In the genomic region with DNA sequence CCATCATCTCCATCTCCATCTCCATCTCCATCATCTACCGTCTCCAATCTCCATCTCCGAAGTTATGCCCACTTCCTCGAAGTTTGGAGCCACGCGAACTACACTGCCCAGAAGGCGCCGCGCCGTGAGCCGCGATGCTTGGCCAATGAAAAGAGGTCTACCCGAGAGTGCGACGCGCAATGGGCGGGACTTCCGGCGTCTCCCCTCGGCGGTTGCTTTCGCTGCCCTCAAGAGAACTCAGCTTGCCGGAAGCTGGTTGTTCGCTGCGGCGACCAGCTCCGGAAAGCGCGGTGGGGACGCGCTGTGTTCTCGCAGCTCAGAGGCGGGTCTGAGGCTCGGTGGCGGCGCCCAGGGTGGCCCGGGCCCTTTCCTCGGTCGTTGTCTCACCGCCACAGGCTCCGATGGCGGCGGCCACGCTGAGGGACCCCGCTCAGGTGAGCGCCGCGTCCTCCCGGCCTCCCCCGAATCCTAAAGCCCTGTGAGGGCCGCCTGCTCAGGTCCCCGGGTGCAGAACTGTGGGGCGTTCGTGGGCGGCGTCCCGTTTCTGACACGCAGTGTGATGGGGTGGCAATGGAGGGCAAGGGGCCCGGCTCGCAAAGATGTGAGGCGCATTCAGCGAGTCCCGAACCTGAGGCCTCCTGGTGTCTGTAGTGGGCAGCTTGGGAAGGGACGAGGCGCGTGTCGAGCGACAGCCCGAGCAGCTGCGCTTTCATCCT, we compare ENCODE assay signal across 8 cellular contexts. TPM values are rescaled to one million over a fixed set of nuclear protein-coding genes. Genes with fewer than 3 reads are reported as not detected.
A peak's percentile ranks its signal among the peaks of the same experiment; 100 is the strongest.
DNase-seq lines count a peak whose midpoint lies in the region; TF ChIP-seq lines count a peak whose summit lies in the region.
"Not testable (repeated sequence)": the region's sequence is repeated elsewhere in the genome, so short reads cannot be mapped to it uniquely, and the experiment has no call there.

A gene (plus strand): TSS at position 259 of the 716 bp plus-strand sequence. CDS start 143 bp downstream, at position 402.

- peak within 1 kb of the TSS; percentile 76 for H3K4me2 ChIP-seq in osteoblast (ENCODE audit: insufficient read depth, low read length)

- not testable (repeated sequence) for H3K27me3 ChIP-seq in osteoblast (ENCODE audit: insufficient read depth, low read length)

- not testable (repeated sequence) for H3K9me3 ChIP-seq in SK-N-MC (ENCODE audit: low read depth, low read length); osteoblast (ENCODE audit: low read depth, low read length)

- peak within 1 kb of the TSS; percentile 86 for H3K9ac ChIP-seq in SK-N-MC (ENCODE audit: insufficient read length)

- H2AFZ ChIP-seq in osteoblast (ENCODE audit: low read length) = peak within 1 kb of the TSS; percentile 85

- peaks cover 40% of the 10 kb centered on the region for H3K79me2 ChIP-seq in osteoblast (ENCODE audit: insufficient read depth, low read length)

- not testable (repeated sequence) for H4K20me1 ChIP-seq in osteoblast (ENCODE audit: insufficient read depth, low read length)

- H3K9me3 Mint-ChIP-seq in HFFc6 = peaks cover 57% of the 10 kb centered on the region
- H3K9me3 Mint-ChIP-seq in glutamatergic neuron (ENCODE audit: unreplicated experiment) = not testable (repeated sequence)

- peak; percentile 72 for TF ChIP-seq POLR2A in NB4 (IDR thresholded peaks at IDR 0.05; ENCODE audit: extremely low read depth, insufficient read length)

- TF ChIP-seq CTCF in HFFc6 (IDR thresholded peaks at IDR 0.05); NB4 (IDR thresholded peaks at IDR 0.05; ENCODE audit: low read depth, low read length); glutamatergic neuron (IDR thresholded peaks at IDR 0.05; ENCODE audit: partially characterized antibody, unreplicated experiment); osteoblast (IDR thresholded peaks at IDR 0.05; ENCODE audit: extremely low read depth, low read depth, low read length): not testable (repeated sequence)

- peaks cover 25% of the 10 kb centered on the region for H3K36me3 ChIP-seq in SK-N-MC (ENCODE audit: insufficient read depth, low read length)
- peaks cover 13% of the 10 kb centered on the region for H3K36me3 ChIP-seq in osteoblast (ENCODE audit: insufficient read depth, low read length)

- H3K36me3 Mint-ChIP-seq in HFFc6 (ENCODE audit: low read depth) = peaks cover 59% of the 10 kb centered on the region
- H3K36me3 Mint-ChIP-seq in glutamatergic neuron (ENCODE audit: unreplicated experiment) = peaks cover 30% of the 10 kb centered on the region

- peaks cover 20% of the 10 kb centered on the region for H3K4me1 Mint-ChIP-seq in HFFc6 (ENCODE audit: low read depth)
- H3K4me1 Mint-ChIP-seq in glutamatergic neuron (ENCODE audit: low read depth, unreplicated experiment) = not testable (repeated sequence)

- H3K4me1 ChIP-seq in osteoblast (ENCODE audit: insufficient read depth, low read length) = not testable (repeated sequence)

- H3K4me3 Mint-ChIP-seq in HFFc6 (peak within 1 kb of the TSS; percentile 86), glutamatergic neuron (ENCODE audit: unreplicated experiment) (peak within 1 kb of the TSS; percentile 92)

- not testable (repeated sequence) for H3K27me3 Mint-ChIP-seq in HFFc6 (ENCODE audit: insufficient read depth); glutamatergic neuron (ENCODE audit: unreplicated experiment)

- not testable (repeated sequence) for H3K27ac ChIP-seq in SK-N-MC; temporal lobe (ENCODE audit: low read depth, low read length)
- H3K27ac ChIP-seq in osteoblast (ENCODE audit: low read depth, low read length) = peak within 1 kb of the TSS; percentile 80

- H3K4me3 ChIP-seq in NB4 (ENCODE audit: low read depth, low read length) = peak within 1 kb of the TSS; percentile 63
- H3K4me3 ChIP-seq in SK-N-MC = peak within 1 kb of the TSS; percentile 85
- peak within 1 kb of the TSS; percentile 85 for H3K4me3 ChIP-seq in osteoblast (ENCODE audit: insufficient read depth, low read length)

- H3K27ac Mint-ChIP-seq in HFFc6 = peak within 1 kb of the TSS; percentile 69
- peak within 1 kb of the TSS; percentile 40 for H3K27ac Mint-ChIP-seq in glutamatergic neuron (ENCODE audit: unreplicated experiment)

- peak; percentile 84 for DNase-seq in GM04504 (ENCODE audit: low read depth)
- peak; percentile 92 for DNase-seq in HFFc6
- peak; percentile 93 for DNase-seq in NB4 (ENCODE audit: low read depth)
- peak; percentile 85 for DNase-seq in SK-N-MC (ENCODE audit: low read depth, low spot score)
- peak; percentile 98 for DNase-seq in activated naive CD4-positive, alpha-beta T cell treated with anti-CD3 and anti-CD28 coated beads, Interleukin-2, amount 50 U/mL, for 16 hours
- peak; percentile 98 for DNase-seq in glutamatergic neuron
- peak; percentile 97 for DNase-seq in osteoblast (ENCODE audit: insufficient read length, low spot score, missing footprints)

RNA-seq across cellular contexts. Expression of the gene that starts here (rescaled TPM):
- total RNA-seq in HFFc6 (2021; fragmentation: NEBNext Ultra II Directional; extraction: Animal tissue kit (Norgen Biotek cat#: 25700)) = 1 to 10 TPM; 5.7 to 8.0 (median 6.8) TPM
- total RNA-seq in glutamatergic neuron (ENCODE audit: unreplicated experiment) (13.9 TPM), osteoblast (23.6 and 30.0 TPM in 2 replicates), temporal lobe (17.0 TPM)
